In the genomic region with DNA sequence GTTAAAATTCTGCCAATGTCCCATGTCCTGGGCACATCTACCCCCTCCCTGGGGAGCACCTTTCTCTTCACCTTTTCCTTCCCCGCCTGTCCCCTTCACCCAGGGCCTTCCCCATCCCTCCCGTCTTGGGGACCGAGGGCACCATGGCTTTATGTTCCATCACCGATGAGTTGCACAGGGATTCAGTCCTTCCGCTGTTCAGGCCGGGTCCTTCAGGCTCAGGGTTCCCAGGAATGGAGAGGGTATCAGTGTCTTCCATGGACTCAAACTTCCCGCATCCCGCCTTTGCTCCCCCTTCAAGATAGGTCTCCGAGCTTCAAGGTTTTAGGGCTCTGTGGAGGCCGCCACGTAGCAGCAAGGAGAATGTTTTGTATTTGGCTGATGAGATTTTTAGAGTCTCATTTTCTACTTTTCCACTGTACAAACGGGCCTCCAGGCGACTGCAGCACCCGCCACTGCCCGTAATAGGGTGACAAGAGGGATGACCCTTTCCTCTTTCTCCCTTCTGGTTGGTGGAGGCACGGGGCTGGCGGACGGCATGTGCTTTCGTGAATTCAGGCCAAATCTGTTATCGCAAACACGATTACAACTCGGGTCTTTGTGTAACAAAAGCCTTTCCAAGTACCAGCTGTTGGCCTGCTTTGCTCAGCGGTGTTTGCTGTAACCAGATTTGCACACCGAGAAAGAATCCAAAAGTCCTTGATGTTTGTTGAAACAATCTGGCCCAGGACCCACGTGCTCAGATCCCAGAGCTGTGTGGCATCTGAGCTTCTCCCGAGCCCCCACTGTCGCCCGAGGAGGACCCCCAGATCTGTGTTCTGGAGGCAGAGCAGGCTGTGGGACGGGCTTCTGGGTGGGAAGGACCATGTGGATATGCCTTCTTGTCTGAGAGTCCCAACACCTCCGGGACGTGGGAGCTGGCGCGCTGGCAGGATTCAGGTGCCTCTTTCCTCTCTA, we compare ENCODE assay signal across 1 cellular context.
TF ChIP-seq lines count a peak whose summit lies in the region.

No MANE protein-coding gene starts in this region.

TF ChIP-seq in HepG2, 621 proteins besides CTCF, POLR2A, EP300 and RAD21 (continued from another document and continues in another):
- TF ChIP-seq NFAT5 (CRISPR knock-in tag; IDR thresholded peaks at IDR 0.05): 0 out of 2 replicates have a peak, but pooled peaks have one; percentile 9
- no peak for TF ChIP-seq HOMEZ (CRISPR knock-in tag; IDR thresholded peaks at IDR 0.05; ENCODE audit: low read depth)
- TF ChIP-seq ZNF543 (CRISPR knock-in tag; IDR thresholded peaks at IDR 0.05): 0 out of 2 replicates have a peak, but pooled peaks have one; percentile 30
- TF ChIP-seq BHLHE40 (IDR thresholded peaks at IDR 0.05; ENCODE audit: low read length): peak; percentile 46; the same call in 1 of the 2 replicates
- peak; percentile 81 for TF ChIP-seq ZSCAN20 (CRISPR knock-in tag; IDR thresholded peaks at IDR 0.05; ENCODE audit: borderline replicate concordance)
- peak; percentile 70 for TF ChIP-seq FOXO1 (CRISPR knock-in tag; IDR thresholded peaks at IDR 0.05)
- TF ChIP-seq ZBTB33 (CRISPR knock-in tag; IDR thresholded peaks at IDR 0.05): peak; percentile 99
- peak; percentile 93 for TF ChIP-seq ZBTB34 (CRISPR knock-in tag; IDR thresholded peaks at IDR 0.05)
- peak; percentile 90; the same call in 1 of the 2 replicates for TF ChIP-seq ZBTB43 (CRISPR knock-in tag; conservative IDR thresholded peaks at IDR 0.05)
- no peak for TF ChIP-seq DNMT3B (CRISPR knock-in tag; conservative IDR thresholded peaks at IDR 0.05)
- 0 out of 2 replicates have a peak, but pooled peaks have one; percentile 54 for TF ChIP-seq ZNF124 (CRISPR knock-in tag; IDR thresholded peaks at IDR 0.05)
- 0 out of 2 replicates have a peak, but pooled peaks have one; percentile 4 for TF ChIP-seq EED (CRISPR knock-in tag; IDR thresholded peaks at IDR 0.05)
- TF ChIP-seq HNRNPL (IDR thresholded peaks at IDR 0.05; ENCODE audit: low read depth, low read length): 0 out of 2 replicates have a peak, but pooled peaks have one; percentile 44
- no peak for TF ChIP-seq ZBTB8A (CRISPR knock-in tag; IDR thresholded peaks at IDR 0.05; ENCODE audit: borderline replicate concordance, low read depth)
- no peak for TF ChIP-seq ZFP90 (CRISPR knock-in tag; IDR thresholded peaks at IDR 0.05; ENCODE audit: borderline replicate concordance)
- TF ChIP-seq ZNF558 (CRISPR knock-in tag; IDR thresholded peaks at IDR 0.05; ENCODE audit: borderline replicate concordance): no peak
- no peak for TF ChIP-seq HNF1A (IDR thresholded peaks at IDR 0.05; ENCODE audit: low read depth)
- peak; percentile 73; the same call in 1 of the 2 replicates for TF ChIP-seq HNF1A (CRISPR knock-in tag; IDR thresholded peaks at IDR 0.05; ENCODE audit: borderline replicate concordance)
- TF ChIP-seq ZNF205 (CRISPR knock-in tag; IDR thresholded peaks at IDR 0.05): no peak
- TF ChIP-seq CENPX (CRISPR knock-in tag; IDR thresholded peaks at IDR 0.05): no peak
- no peak for TF ChIP-seq KDM5A (IDR thresholded peaks at IDR 0.05; ENCODE audit: borderline replicate concordance, low read length)
- TF ChIP-seq MBD4 (IDR thresholded peaks at IDR 0.05; ENCODE audit: borderline replicate concordance, low read length): no peak
- no peak for TF ChIP-seq GTF3A (CRISPR knock-in tag; conservative IDR thresholded peaks at IDR 0.05)
- TF ChIP-seq SALL2 (CRISPR knock-in tag; IDR thresholded peaks at IDR 0.05): 0 out of 2 replicates have a peak, but pooled peaks have one; percentile 32
- no peak for TF ChIP-seq GPN1 (CRISPR knock-in tag; IDR thresholded peaks at IDR 0.05; ENCODE audit: borderline replicate concordance)
- peak; percentile 65; the same call in 1 of the 2 replicates for TF ChIP-seq BRF2 (CRISPR knock-in tag; IDR thresholded peaks at IDR 0.05)
- peak; percentile 59; the same call in 1 of the 2 replicates for TF ChIP-seq FOXK1 (CRISPR knock-in tag; IDR thresholded peaks at IDR 0.05; ENCODE audit: borderline replicate concordance, low read depth)
- no peak for TF ChIP-seq TCF12 (IDR thresholded peaks at IDR 0.05)
- 0 out of 2 replicates have a peak, but pooled peaks have one; percentile 7 for TF ChIP-seq TCF12 (CRISPR knock-in tag; IDR thresholded peaks at IDR 0.05)
- 0 out of 2 replicates have a peak, but pooled peaks have one; percentile 29 for TF ChIP-seq ZSCAN31 (CRISPR knock-in tag; IDR thresholded peaks at IDR 0.05; ENCODE audit: low read depth)
- 0 out of 2 replicates have a peak, but pooled peaks have one; percentile 37 for TF ChIP-seq ZNF180 (CRISPR knock-in tag; IDR thresholded peaks at IDR 0.05; ENCODE audit: borderline replicate concordance, low read depth)
- 0 out of 2 replicates have a peak, but pooled peaks have one; percentile 36 for TF ChIP-seq MIXL1 (CRISPR knock-in tag; IDR thresholded peaks at IDR 0.05)
